16 cellular contexts compared by ENCODE assay signal in genomic region chr10:47104786-47105385, GRCh38.
DNase-seq lines count a peak whose midpoint lies in the region; ATAC-seq and TF ChIP-seq lines count a peak whose summit lies in the region.
"Had no signal": no experiment of that assay in that cellular context is flagged by ENCODE, and none has a peak within 500 bp of the region (broad histone marks: within the 10 kb centered on the region; RNA-seq: fewer than 3 reads in every experiment).

No MANE protein-coding gene starts in this region.

- TF ChIP-seq POLR2A in gastroesophageal sphincter (IDR thresholded peaks at IDR 0.05) = no peak

- H3K9me3 ChIP-seq in gastroesophageal sphincter = peaks cover 0 to 8% (median 0%) of the 10 kb centered on the region in 3 donors

- DNase-seq in HL-60 (ENCODE audit: low read depth in 1 of 2, low spot score in 1 of 2) (peak; percentile 55 to 89), NOMO-1 treated with dmso at 0.1 percent for 144 hours (lab: John Stamatoyannopoulos, UW; ENCODE audit: unreplicated experiment) (peak; percentile 40), pons (ENCODE audit: low spot score) (peak; percentile 25), GM19240 (ENCODE audit: insufficient read length, low spot score) (no peak), left colon (no peak)
- DNase-seq: activated CD4-positive, CD25-positive, alpha-beta regulatory T cell treated with anti-CD3 and anti-CD28 coated beads, Interleukin-2, amount 50 U/mL, for 72 hours; activated T-cell treated with anti-CD3 and anti-CD28 coated beads, Interleukin-2, amount 50 U/mL, for 1 hour; amniotic stem cell; immature natural killer cell; NCI-H2107; SW 1271 had no signal

- no peak overlapping the region for H3K4me3 ChIP-seq in HL-60 (replicated peaks; ENCODE audit: insufficient read depth, low read length)
- no peak overlapping the region for H3K4me3 ChIP-seq in gastroesophageal sphincter
- H3K4me3 ChIP-seq: K562 had no signal

- H3K27me3 ChIP-seq in HL-60 (ENCODE audit: insufficient read depth, poor library complexity, severe bottlenecking) (no peaks in the 10 kb centered on the region), gastroesophageal sphincter (no peaks in the 10 kb centered on the region)

- ATAC-seq in gastroesophageal sphincter (peak; percentile 51), GM21423 (IDR thresholded peaks at IDR 0.05; ENCODE audit: unreplicated experiment) (no peak), SK-N-SH treated with all-trans-retinoic acid at 6 μM for 48 hours (no peak), left colon (no peak)
- ATAC-seq: K562 had no signal

- WGBS in gastroesophageal sphincter (ENCODE audit: low coverage in 1 of 2), 2 donors = 71 to 90% methylated on average over 1 to 2 of the region's 4 CpGs

- TF ChIP-seq CTCF in HL-60 (IDR thresholded peaks at IDR 0.05; ENCODE audit: insufficient read depth, low read length) = no peak
- no peak for TF ChIP-seq CTCF in gastroesophageal sphincter (IDR thresholded peaks at IDR 0.05)

- H3K4me1 ChIP-seq in gastroesophageal sphincter = no peaks in the 10 kb centered on the region

- peak overlapping the region; percentile 42; the same call in 1 of the 2 replicates for H3K27ac ChIP-seq in HL-60 (replicated peaks)
- no peak overlapping the region for H3K27ac ChIP-seq in gastroesophageal sphincter
- H3K27ac ChIP-seq: C4-2B had no signal

- intact Hi-C loops in left colon (cut with DNase I, micrococcal nuclease) = no loop called here

- H3K36me3 ChIP-seq in gastroesophageal sphincter = no peaks in the 10 kb centered on the region

- no peak for TF ChIP-seq EP300 in gastroesophageal sphincter (IDR thresholded peaks at IDR 0.05)

TF ChIP-seq in SK-N-SH treated with all-trans-retinoic acid at 6 μM for 48 hours, 23 proteins besides CTCF, POLR2A, EP300 and RAD21:
- TF ChIP-seq ARNTL (CRISPR knock-in tag; IDR thresholded peaks at IDR 0.05; ENCODE audit: borderline replicate concordance, low read depth) = no peak
- TF ChIP-seq ZC3H10 (CRISPR knock-in tag; IDR thresholded peaks at IDR 0.05) = no peak
- no peak for TF ChIP-seq CSDC2 (CRISPR knock-in tag; IDR thresholded peaks at IDR 0.05)
- no peak for TF ChIP-seq ZNF70 (CRISPR knock-in tag; IDR thresholded peaks at IDR 0.05)
- TF ChIP-seq CREB5 (CRISPR knock-in tag; IDR thresholded peaks at IDR 0.05; ENCODE audit: low read depth) = no peak
- TF ChIP-seq ZNF565 (CRISPR knock-in tag; conservative IDR thresholded peaks at IDR 0.05; ENCODE audit: low read depth) = no peak
- no peak for TF ChIP-seq PPARA (CRISPR knock-in tag; IDR thresholded peaks at IDR 0.05; ENCODE audit: borderline replicate concordance)
- TF ChIP-seq ZFP30 (CRISPR knock-in tag; IDR thresholded peaks at IDR 0.05) = no peak
- no peak for TF ChIP-seq ZFP3 (CRISPR knock-in tag; IDR thresholded peaks at IDR 0.05)
- TF ChIP-seq POU6F1 (CRISPR knock-in tag; IDR thresholded peaks at IDR 0.05; ENCODE audit: borderline replicate concordance, low read depth) = no peak
- no peak for TF ChIP-seq ESRRG (CRISPR knock-in tag; IDR thresholded peaks at IDR 0.05)
- TF ChIP-seq CSRNP3 (CRISPR knock-in tag; IDR thresholded peaks at IDR 0.05) = no peak
- no peak for TF ChIP-seq OSR1 (CRISPR knock-in tag; IDR thresholded peaks at IDR 0.05)

Comparison
In these comparisons a context has a peak if more than half of its experiments do, and no peak if none do; other contexts are left out.
1. DNase-seq: peak in HL-60 (2 of 2), NOMO-1 treated with dmso at 0.1 percent for 144 hours (single experiment) and pons (single experiment); none in GM19240 (single experiment) and left colon (0 of 2).